Comparison of ENCODE assay signal across 7 cellular contexts in genomic region chr9:101530076-101530711, GRCh38. TPM values are rescaled to one million over a fixed set of nuclear protein-coding genes. Genes with fewer than 3 reads are reported as not detected.
DNase-seq lines count a peak whose midpoint lies in the region; ATAC-seq and FAIRE-seq lines count a peak whose summit lies in the region.

No MANE protein-coding gene starts in this region.

- intact Hi-C loops in right cardiac atrium (cut with DNase I), result loop anchor here in 3 of 4 donors (2.0 to 10.0 kb wide), 4 partner anchors 63 to 135 kb away; partner anchors contain the start of genes MRPL50 (in 2 of the 3) and ZNF189 (in 2 of the 3)

- peak; percentile 16 for DNase-seq in NCI-H1417 treated with DMSO at 0.1 percent for 48 hours (lab: John Stamatoyannopoulos, UW)
- DNase-seq in T follicular helper cell (ENCODE audit: low read depth), result peak; percentile 50
- peak; percentile 72 for DNase-seq in amniotic epithelial cell (ENCODE audit: low read depth)
- peak; percentile 42 to 70 (median 68) for DNase-seq in right cardiac atrium
- peak; percentile 79 for DNase-seq in small intestine

- peak; percentile 83 for FAIRE-seq in small intestine (lab: Jason Lieb, UNC)

- 18% methylated on average over 6 of the region's 6 CpGs for WGBS in right cardiac atrium
- WGBS in small intestine, 3 donors, result 17 to 19% (median 18%) methylated on average over 6 of the region's 6 CpGs

- no peaks in the 10 kb centered on the region for H3K9me3 ChIP-seq in right cardiac atrium (ENCODE audit: control insufficient read depth, low read length)
- no peaks in the 10 kb centered on the region for H3K9me3 ChIP-seq in small intestine (ENCODE audit: control insufficient read depth, low read depth)

- no peak overlapping the region for H3K27ac ChIP-seq in right cardiac atrium (ENCODE audit: low read length)
- H3K27ac ChIP-seq in small intestine (ENCODE audit: low read depth in 1 of 2, low read length in 1 of 2), result no peak overlapping the region

- H3K27me3 ChIP-seq in right cardiac atrium (ENCODE audit: control insufficient read depth, insufficient read depth) (no peaks in the 10 kb centered on the region), small intestine (ENCODE audit: control insufficient read depth in 2 of 2, insufficient read depth in 2 of 2, low read length in 2 of 2) (no peaks in the 10 kb centered on the region)

- H3K4me3 ChIP-seq in right cardiac atrium (ENCODE audit: low read length) (no peak overlapping the region), small intestine (ENCODE audit: low read depth in 1 of 2, low read length in 2 of 2) (no peak overlapping the region)

- H3K36me3 ChIP-seq in small intestine (ENCODE audit: control insufficient read depth in 2 of 2, insufficient read depth in 2 of 2, low read length in 2 of 2), result no peaks in the 10 kb centered on the region

- H3K4me1 ChIP-seq in right cardiac atrium (ENCODE audit: control insufficient read depth, insufficient read depth, low read length) (no peaks in the 10 kb centered on the region), small intestine (ENCODE audit: control insufficient read depth in 2 of 2, insufficient read depth in 1 of 2, low read depth in 1 of 2, low read length in 1 of 2) (peaks cover 0 to 3% of the 10 kb centered on the region in 2 donors)

- ATAC-seq in GM18499 (IDR thresholded peaks at IDR 0.05; ENCODE audit: insufficient read depth, unreplicated experiment), result peak; percentile 33
- peak; percentile 39 for ATAC-seq in HG02763 (IDR thresholded peaks at IDR 0.05; ENCODE audit: unreplicated experiment)
- peak; percentile 46 to 59 for ATAC-seq in right cardiac atrium

RNA-seq across cellular contexts. Expression of gene RNF20, which starts 3.5 kb away (rescaled TPM):
- 10 to 100 TPM; 49.1 to 59.5 (median 51.6) TPM for total RNA-seq in right cardiac atrium
- polyA plus RNA-seq in right cardiac atrium, result 17.9 TPM
- polyA plus RNA-seq in small intestine, result 10 to 100 TPM in 1 of 3 donors, 1 to 10 TPM in 2; 6.8 to 17.3 (median 9.8) TPM

Comparison
In these comparisons a context has a peak if more than half of its experiments do, and no peak if none do; other contexts are left out.
1. DNase-seq: peak in every context shown above with its lines; median percentile 79 in small intestine; 72 in amniotic epithelial cell; 68 in right cardiac atrium; 50 in T follicular helper cell; 16 in NCI-H1417 treated with DMSO at 0.1 percent for 48 hours.